8 cellular contexts compared by ENCODE assay signal in the genomic region with DNA sequence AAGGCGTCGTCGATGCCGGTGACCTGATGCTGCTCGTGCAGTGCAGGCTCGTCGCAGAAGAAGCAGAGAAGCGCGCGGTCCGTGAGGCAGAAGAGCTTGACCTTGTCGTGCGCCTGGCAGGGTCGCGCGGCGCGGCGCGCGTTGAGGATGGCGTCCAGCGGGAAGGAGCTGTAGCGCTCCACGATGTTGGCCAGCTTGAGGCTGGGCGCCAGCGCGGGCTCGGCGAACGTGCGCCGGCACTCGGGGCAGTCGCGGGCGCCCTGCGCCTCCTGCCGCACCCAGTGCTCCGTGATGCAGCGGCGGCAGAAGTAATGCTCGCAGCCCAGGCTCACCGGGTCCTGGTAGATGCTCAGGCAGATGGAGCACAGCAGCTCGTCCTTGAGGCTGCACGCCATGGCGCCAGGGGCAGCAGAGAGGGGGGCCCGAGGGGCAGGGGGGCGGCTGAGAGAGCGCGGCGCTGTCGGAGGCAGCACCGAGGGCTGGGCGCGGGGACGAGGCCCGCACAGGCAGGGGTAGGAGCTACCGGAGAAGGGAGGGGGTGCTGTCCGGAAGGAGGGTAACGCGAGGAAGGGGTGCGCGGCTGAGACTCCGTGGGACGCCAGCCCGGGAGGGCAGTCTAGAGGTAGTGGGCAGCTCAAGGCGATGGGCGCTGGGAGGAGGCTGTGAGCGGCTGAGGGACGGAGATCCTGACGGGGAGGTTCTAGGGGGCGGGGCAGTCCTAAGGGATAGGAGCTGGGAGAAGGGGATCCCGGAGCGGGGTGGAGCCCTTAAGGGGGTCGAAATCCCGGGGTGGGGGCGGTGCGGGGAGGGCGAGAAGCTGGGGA. TPM values are rescaled to one million over a fixed set of nuclear protein-coding genes. Genes with fewer than 3 reads are reported as not detected.
A peak's percentile ranks its signal among the peaks of the same experiment; 100 is the strongest.
DNase-seq lines count a peak whose midpoint lies in the region; ATAC-seq and TF ChIP-seq lines count a peak whose summit lies in the region.

No MANE protein-coding gene starts in this region.

- TF ChIP-seq CTCF in Calu3 (IDR thresholded peaks at IDR 0.05; ENCODE audit: unreplicated experiment) (no peak), WERI-Rb-1 (IDR thresholded peaks at IDR 0.05; ENCODE audit: low read depth, low read length) (no peak), dorsolateral prefrontal cortex (IDR thresholded peaks at IDR 0.05 in 54 of 56, conservative IDR thresholded peaks at IDR 0.05 in 2 of 56; ENCODE audit: low read depth in 1 of 56, partially characterized antibody in 56 of 56) (peak in 1 of 56 donors; percentile 12)

- no TSS peak for BruUV-seq in Calu3 (replicated peaks; lab: Mats Ljungman, UMichigan)

- H3K9me3 Mint-ChIP-seq in Calu3 (ENCODE audit: low read depth, unreplicated experiment): no peaks in the 10 kb centered on the region
- H3K9me3 Mint-ChIP-seq in memory B cell: no peaks in the 10 kb centered on the region

- ATAC-seq in GM21529 (IDR thresholded peaks at IDR 0.05; ENCODE audit: unreplicated experiment) (peak; percentile 15), memory B cell (ENCODE audit: low read depth) (peak; percentile 33)

- peak; percentile 53 for DNase-seq in Calu3
- peak; percentile 48 for DNase-seq in LHCN-M2 (ENCODE audit: low read depth)
- DNase-seq in WERI-Rb-1: peak; percentile 80
- peak in 2 of 10 donors; percentile 22 to 47 for DNase-seq in dorsolateral prefrontal cortex
- peak; percentile 16 to 61 for DNase-seq in memory B cell (ENCODE audit: low spot score in 2 of 2)
- peak; percentile 6 to 64 (median 33) for DNase-seq in stimulated activated naive CD4-positive, alpha-beta T cell (lab: John Stamatoyannopoulos, UW)
- no peak for DNase-seq in superior temporal gyrus (ENCODE audit: extremely low spot score)

- CTCF ChIA-PET in Calu3 (lab: Charles Lee): interaction anchor here (0.5 to 2.2 kb wide), 10 partner anchors 14 to 1444 kb away, joined by 3 to 9 read pairs (median 4); no protein-coding TSS in a partner anchor

- H3K27me3 ChIP-seq in WERI-Rb-1 (ENCODE audit: insufficient read depth, low read depth, severe bottlenecking) (no peaks in the 10 kb centered on the region), dorsolateral prefrontal cortex (no peaks in the 10 kb centered on the region)

- H3K9me3 ChIP-seq in WERI-Rb-1 (ENCODE audit: severe bottlenecking): no peaks in the 10 kb centered on the region

- peaks cover 8% of the 10 kb centered on the region for H3K36me3 ChIP-seq in WERI-Rb-1

- H3K27me3 Mint-ChIP-seq in Calu3 (ENCODE audit: unreplicated experiment) (peaks cover 37% of the 10 kb centered on the region), memory B cell (peaks cover 11% of the 10 kb centered on the region)

- peak overlapping the region; percentile 86 for H3K4me3 Mint-ChIP-seq in Calu3 (ENCODE audit: low read depth, unreplicated experiment)
- H3K4me3 Mint-ChIP-seq in memory B cell: peak overlapping the region; percentile 89

- H3K27ac ChIP-seq in WERI-Rb-1 (peak overlapping the region; percentile 96), dorsolateral prefrontal cortex (peak overlapping the region in 56 of 59 donors; percentile 42 to 91 (median 82))

- H3K4me1 Mint-ChIP-seq in Calu3 (ENCODE audit: low read depth, unreplicated experiment) (peaks cover 22% of the 10 kb centered on the region), memory B cell (peaks cover 26% of the 10 kb centered on the region)

- peak overlapping the region; percentile 57 for H3K4me3 ChIP-seq in WERI-Rb-1 (ENCODE audit: low read depth, low read length)
- H3K4me3 ChIP-seq in dorsolateral prefrontal cortex: peak overlapping the region; percentile 59 to 100 (median 82)

- intact Hi-C loops in Calu3 (cut with micrococcal nuclease; ENCODE audit: unreplicated experiment): no loop called here
- intact Hi-C loops in dorsolateral prefrontal cortex (cut with DNase I): loop anchor here (5.0 to 10.0 kb wide), 2 partner anchors 76 to 184 kb away; partner anchors contain the start of gene ZNF362 (in 2 of the 2)

- H3K36me3 Mint-ChIP-seq in Calu3 (ENCODE audit: insufficient read depth, unreplicated experiment) (peaks cover 27% of the 10 kb centered on the region), memory B cell (no peaks in the 10 kb centered on the region)

- H3K27ac Mint-ChIP-seq in Calu3 (ENCODE audit: unreplicated experiment): peak overlapping the region; percentile 48
- H3K27ac Mint-ChIP-seq in memory B cell: peak overlapping the region; percentile 82

RNA-seq across cellular contexts. Expression of gene TRIM62, which starts 0.6 kb away (rescaled TPM):
- total RNA-seq in Calu3 (2022) (6.9 and 8.8 TPM in 2 replicates), LHCN-M2 (2014; rRNA removed) (11.5 and 11.9 TPM in 2 replicates), dorsolateral prefrontal cortex (10 to 100 TPM in 104 of 120 experiments, 1 to 10 TPM in 16; 6.7 to 37.6 (median 13.9) TPM)
- polyA plus RNA-seq in LHCN-M2 (2012): 5.7 TPM
